22 cellular contexts compared by ENCODE assay signal in the genomic region with DNA sequence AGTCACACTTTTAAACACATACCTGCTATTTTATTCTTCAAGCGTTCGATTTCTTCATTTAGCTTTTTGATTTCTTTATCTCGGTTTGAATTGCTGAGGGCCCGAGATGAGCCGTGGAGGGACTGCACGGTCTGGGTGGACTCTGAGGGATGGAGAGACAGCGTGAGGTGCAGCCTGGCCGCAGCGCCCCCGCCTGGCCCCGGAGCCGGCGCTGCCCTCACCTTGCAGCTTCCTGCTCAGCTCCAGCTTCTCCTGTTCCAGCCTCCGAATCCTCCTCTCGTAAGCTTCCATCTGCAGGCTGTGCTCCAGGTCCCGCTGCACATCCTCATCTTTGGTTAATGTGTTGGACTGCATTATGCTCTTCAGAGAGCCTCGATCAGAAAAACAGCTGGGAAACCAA.
"Had no signal": no experiment of that assay in that cellular context is flagged by ENCODE, and none has a peak within 500 bp of the region (broad histone marks: within the 10 kb centered on the region; RNA-seq: fewer than 3 reads in every experiment).

No MANE protein-coding gene starts in this region.

- H3K4me2 ChIP-seq: smooth muscle cell had no signal

- H3K9me3 Mint-ChIP-seq: activated B cell treated with CpG ODN at 0.5 μM for 24 hours; activated CD4-positive, alpha-beta memory T cell treated with anti-CD3 and anti-CD28 coated beads for 36 hours; activated naive CD8-positive, alpha-beta T cell treated with anti-CD3 and anti-CD28 coated beads for 36 hours; naive B cell; stimulated activated effector memory CD8-positive, alpha-beta T cell treated with anti-CD3 and anti-CD28 coated beads, Interleukin-12 subunit alpha, Interleukin-12 subunit beta, amount 100 ng/mL, for 72 hours had no signal

- ATAC-seq: body of pancreas; left cardiac atrium; mucosa of descending colon; sciatic nerve; stimulated activated effector memory CD8-positive, alpha-beta T cell treated with anti-CD3 and anti-CD28 coated beads, Interleukin-12 subunit alpha, Interleukin-12 subunit beta, amount 100 ng/mL, for 72 hours had no signal

- H3K4me1 ChIP-seq: body of pancreas, stomach, vagina had no signal

- H3K27me3 Mint-ChIP-seq: activated B cell treated with CpG ODN at 0.5 μM for 24 hours; activated CD4-positive, alpha-beta memory T cell treated with anti-CD3 and anti-CD28 coated beads for 36 hours; activated naive CD8-positive, alpha-beta T cell treated with anti-CD3 and anti-CD28 coated beads for 36 hours; naive B cell had no signal

- H3K27ac ChIP-seq: body of pancreas, ovary, stomach, vagina had no signal

- H3K36me3 Mint-ChIP-seq: activated CD4-positive, alpha-beta memory T cell treated with anti-CD3 and anti-CD28 coated beads for 36 hours; activated naive CD8-positive, alpha-beta T cell treated with anti-CD3 and anti-CD28 coated beads for 36 hours had no signal

- H3K9me3 ChIP-seq: body of pancreas, mucosa of descending colon, ovary, stomach, vagina had no signal

- H3K4me1 Mint-ChIP-seq: activated B cell treated with CpG ODN at 0.5 μM for 24 hours; activated naive CD8-positive, alpha-beta T cell treated with anti-CD3 and anti-CD28 coated beads for 36 hours; stimulated activated effector memory CD8-positive, alpha-beta T cell treated with anti-CD3 and anti-CD28 coated beads, Interleukin-12 subunit alpha, Interleukin-12 subunit beta, amount 100 ng/mL, for 72 hours had no signal

- H3K4me3 Mint-ChIP-seq: activated B cell treated with CpG ODN at 0.5 μM for 24 hours; activated CD4-positive, alpha-beta memory T cell treated with anti-CD3 and anti-CD28 coated beads for 36 hours; activated naive CD8-positive, alpha-beta T cell treated with anti-CD3 and anti-CD28 coated beads for 36 hours; stimulated activated effector memory CD8-positive, alpha-beta T cell treated with anti-CD3 and anti-CD28 coated beads, Interleukin-12 subunit alpha, Interleukin-12 subunit beta, amount 100 ng/mL, for 72 hours had no signal

- H3K36me3 ChIP-seq: ovary had no signal

- H3K4me3 ChIP-seq: body of pancreas, mucosa of descending colon, ovary, smooth muscle cell, stomach, vagina had no signal

- H3K27me3 ChIP-seq: body of pancreas, ovary, stomach, vagina had no signal

- DNase-seq: activated B cell treated with CpG ODN at 0.5 μM for 24 hours; activated CD4-positive, alpha-beta memory T cell treated with anti-CD3 and anti-CD28 coated beads for 36 hours; activated CD4-positive, alpha-beta T cell treated with anti-CD3 and anti-CD28 coated beads for 4 hours; activated naive CD8-positive, alpha-beta T cell treated with anti-CD3 and anti-CD28 coated beads for 36 hours; amygdala; body of pancreas; caudate nucleus; erythroblast; foreskin melanocyte; head of caudate nucleus; left cardiac atrium; mesenchymal stem cell; mucosa of descending colon; naive B cell; ovary; stimulated activated CD4-positive, alpha-beta T cell treated with anti-CD3 and anti-CD28 coated beads, Interleukin-4, amount 100 ng/mL, for 24 hours; stomach; trophoblast cell had no signal

- H3K27ac Mint-ChIP-seq: activated B cell treated with CpG ODN at 0.5 μM for 24 hours; activated CD4-positive, alpha-beta memory T cell treated with anti-CD3 and anti-CD28 coated beads for 36 hours; activated naive CD8-positive, alpha-beta T cell treated with anti-CD3 and anti-CD28 coated beads for 36 hours; stimulated activated effector memory CD8-positive, alpha-beta T cell treated with anti-CD3 and anti-CD28 coated beads, Interleukin-12 subunit alpha, Interleukin-12 subunit beta, amount 100 ng/mL, for 72 hours had no signal
